ENCODE assay signal across 25 cellular contexts in the genomic region with DNA sequence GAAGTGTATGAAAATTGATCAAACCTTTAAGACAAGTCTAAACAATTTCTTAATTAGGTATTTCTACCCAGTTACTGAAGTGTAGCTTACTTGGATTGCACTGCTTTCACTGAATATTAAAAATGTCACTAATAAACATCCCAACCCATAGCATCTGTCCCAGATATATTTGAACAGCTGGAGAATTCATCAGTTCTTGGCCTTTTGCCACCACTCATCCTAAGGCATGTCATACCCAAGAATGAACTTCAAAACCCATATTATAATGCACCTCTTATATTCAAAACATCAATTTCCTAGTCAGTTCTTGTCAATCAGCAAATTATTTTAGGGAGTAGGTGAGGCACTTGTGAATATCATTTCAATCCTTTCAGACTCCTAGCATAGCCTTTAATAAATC.
DNase-seq lines count a peak whose midpoint lies in the region; ATAC-seq and TF ChIP-seq lines count a peak whose summit lies in the region.
"Had no signal": no experiment of that assay in that cellular context is flagged by ENCODE, and none has a peak within 500 bp of the region (broad histone marks: within the 10 kb centered on the region; RNA-seq: fewer than 3 reads in every experiment).

No MANE protein-coding gene starts in this region.

- no peak overlapping the region for H3K4me3 Mint-ChIP-seq in activated CD8-positive, alpha-beta memory T cell treated with anti-CD3 and anti-CD28 coated beads, Interleukin-2, amount 10 ng/mL, durations not matched to agents 7 days and 5 days
- H3K4me3 Mint-ChIP-seq: activated naive CD8-positive, alpha-beta T cell treated with anti-CD3 and anti-CD28 coated beads, Interleukin-2, amount 50 U/mL, for 24 hours; activated T-cell treated with anti-CD3 and anti-CD28 coated beads, Interleukin-2, amount 50 U/mL, for 4 hours; naive B cell had no signal

- H3K27ac ChIP-seq in SJCRH30 (peak overlapping the region; percentile 27; the same call in 1 of the 2 replicates), MM.1S (ENCODE audit: low read length) (no peak overlapping the region)
- H3K27ac ChIP-seq: BLaER1, HL-60, left lung, testis had no signal

- CTCF ChIA-PET in activated CD8-positive, alpha-beta memory T cell treated with anti-CD3 and anti-CD28 coated beads, Interleukin-2, amount 10 ng/mL, durations not matched to agents 7 days and 5 days (lab: Charles Lee) = no interaction called here

- H3K4me2 ChIP-seq in MM.1S (ENCODE audit: low read depth, low read length) = no peak overlapping the region
- H3K4me2 ChIP-seq: BLaER1 had no signal

- H3K4me1 ChIP-seq in SJCRH30 (peaks cover 22% of the 10 kb centered on the region), MM.1S (ENCODE audit: low read length) (no peaks in the 10 kb centered on the region)
- H3K4me1 ChIP-seq: BLaER1, left lung, testis had no signal

- H3K36me3 Mint-ChIP-seq in activated CD8-positive, alpha-beta memory T cell treated with anti-CD3 and anti-CD28 coated beads, Interleukin-2, amount 10 ng/mL, durations not matched to agents 7 days and 5 days = no peaks in the 10 kb centered on the region
- H3K36me3 Mint-ChIP-seq: naive B cell had no signal

- no peak overlapping the region for H3K27ac Mint-ChIP-seq in activated CD8-positive, alpha-beta memory T cell treated with anti-CD3 and anti-CD28 coated beads, Interleukin-2, amount 10 ng/mL, durations not matched to agents 7 days and 5 days
- H3K27ac Mint-ChIP-seq: activated naive CD8-positive, alpha-beta T cell treated with anti-CD3 and anti-CD28 coated beads, Interleukin-2, amount 50 U/mL, for 24 hours; naive B cell had no signal

- H3K9ac ChIP-seq in MM.1S (ENCODE audit: low read length) = no peak overlapping the region
- H3K9ac ChIP-seq: BLaER1 had no signal

- H3K79me2 ChIP-seq in MM.1S (ENCODE audit: low read length) = no peaks in the 10 kb centered on the region

- H3K9me3 ChIP-seq in SJCRH30 (replicated peaks) = no peaks in the 10 kb centered on the region
- no peaks in the 10 kb centered on the region for H3K9me3 ChIP-seq in MM.1S (replicated peaks; ENCODE audit: insufficient read depth, low read length)
- H3K9me3 ChIP-seq: BLaER1, Caco-2, left lung, testis had no signal

- no peak overlapping the region for H2AFZ ChIP-seq in MM.1S (ENCODE audit: low read length)

- DNase-seq in NCI-H748 (lab: John Stamatoyannopoulos, UW; ENCODE audit: unreplicated experiment) (peak; percentile 33), NCI-H748 treated with DMSO at 0.1 percent for 48 hours (lab: John Stamatoyannopoulos, UW) (no peak), NCI-H2029 treated with DMSO at 0.1 percent for 48 hours (lab: John Stamatoyannopoulos, UW) (peak; percentile 32), SJCRH30 (peak; percentile 72 to 87), putamen (ENCODE audit: low spot score) (peak; percentile 49), MM.1S (no peak)
- DNase-seq in activated CD8-positive, alpha-beta memory T cell treated with anti-CD3 and anti-CD28 coated beads, Interleukin-2, amount 10 ng/mL, durations not matched to agents 7 days and 5 days = no peak
- DNase-seq: activated CD4-positive, alpha-beta T cell treated with anti-CD3 and anti-CD28 coated beads for 1 hour; activated naive CD8-positive, alpha-beta T cell treated with anti-CD3 and anti-CD28 coated beads, Interleukin-2, amount 50 U/mL, for 24 hours; activated T-cell treated with anti-CD3 and anti-CD28 coated beads, Interleukin-2, amount 50 U/mL, for 4 hours; Caco-2; central memory CD4-positive, alpha-beta T cell; Kasumi-1; left lung; naive B cell; NCI-H2081 treated with DMSO at 0.1 percent for 48 hours; NCI-H82; nucleus accumbens; stimulated activated naive CD4-positive, alpha-beta T cell treated with Interleukin-2 at 50 U/mL for 16 hours; testis had no signal

- no peaks in the 10 kb centered on the region for H3K9me2 ChIP-seq in MM.1S (replicated peaks; ENCODE audit: insufficient read depth, low read length)

- H3K9me3 Mint-ChIP-seq in activated CD8-positive, alpha-beta memory T cell treated with anti-CD3 and anti-CD28 coated beads, Interleukin-2, amount 10 ng/mL, durations not matched to agents 7 days and 5 days (ENCODE audit: low read depth) = peaks cover 5% of the 10 kb centered on the region
- H3K9me3 Mint-ChIP-seq: activated naive CD8-positive, alpha-beta T cell treated with anti-CD3 and anti-CD28 coated beads, Interleukin-2, amount 50 U/mL, for 24 hours; naive B cell had no signal

- H3K27me3 ChIP-seq in SJCRH30 = no peaks in the 10 kb centered on the region
- H3K27me3 ChIP-seq in MM.1S (replicated peaks; ENCODE audit: insufficient read depth, low read length) = no peaks in the 10 kb centered on the region
- H3K27me3 ChIP-seq: BLaER1, left lung, testis had no signal

- no peak for TF ChIP-seq CTCF in MM.1S (IDR thresholded peaks at IDR 0.05; ENCODE audit: low read length)

- no peaks in the 10 kb centered on the region for H3K36me3 ChIP-seq in SJCRH30
- H3K36me3 ChIP-seq in MM.1S (replicated peaks; ENCODE audit: insufficient read depth, low read length) = no peaks in the 10 kb centered on the region
- H3K36me3 ChIP-seq: left lung had no signal

- H4K20me1 ChIP-seq in MM.1S (ENCODE audit: insufficient read depth, low read length) = no peaks in the 10 kb centered on the region
- H4K20me1 ChIP-seq: BLaER1 had no signal

- H3K4me1 Mint-ChIP-seq in activated CD8-positive, alpha-beta memory T cell treated with anti-CD3 and anti-CD28 coated beads, Interleukin-2, amount 10 ng/mL, durations not matched to agents 7 days and 5 days = no peaks in the 10 kb centered on the region
- H3K4me1 Mint-ChIP-seq: activated naive CD8-positive, alpha-beta T cell treated with anti-CD3 and anti-CD28 coated beads, Interleukin-2, amount 50 U/mL, for 24 hours; naive B cell had no signal

- no peak for ATAC-seq in HG02840 (IDR thresholded peaks at IDR 0.05; ENCODE audit: low FRiP score, unreplicated experiment)
- ATAC-seq in activated CD8-positive, alpha-beta memory T cell treated with anti-CD3 and anti-CD28 coated beads, Interleukin-2, amount 10 ng/mL, durations not matched to agents 7 days and 5 days = no peak
- ATAC-seq: activated naive CD8-positive, alpha-beta T cell treated with anti-CD3 and anti-CD28 coated beads, Interleukin-2, amount 50 U/mL, for 24 hours; activated T-cell treated with anti-CD3 and anti-CD28 coated beads, Interleukin-2, amount 50 U/mL, for 4 hours; GM12878; HepG2; left lung had no signal

- H3K4me3 ChIP-seq in SJCRH30 (no peak overlapping the region), MM.1S (ENCODE audit: low read length) (no peak overlapping the region)
- H3K4me3 ChIP-seq: BLaER1, GM12878, left lung, testis had no signal

- H3F3A ChIP-seq in MM.1S (ENCODE audit: insufficient read depth, low read length) = no peaks in the 10 kb centered on the region

- H3K27me3 Mint-ChIP-seq in activated CD8-positive, alpha-beta memory T cell treated with anti-CD3 and anti-CD28 coated beads, Interleukin-2, amount 10 ng/mL, durations not matched to agents 7 days and 5 days = no peaks in the 10 kb centered on the region
- H3K27me3 Mint-ChIP-seq: activated naive CD8-positive, alpha-beta T cell treated with anti-CD3 and anti-CD28 coated beads, Interleukin-2, amount 50 U/mL, for 24 hours; naive B cell had no signal

Comparison
In these comparisons a context has a peak if more than half of its experiments do, and no peak if none do; other contexts are left out.
1. DNase-seq: peak in NCI-H748 (single experiment), NCI-H2029 treated with DMSO at 0.1 percent for 48 hours (single experiment), SJCRH30 (2 of 2) and putamen (single experiment); none in NCI-H748 treated with DMSO at 0.1 percent for 48 hours (single experiment), activated CD8-positive, alpha-beta memory T cell treated with anti-CD3 and anti-CD28 coated beads, Interleukin-2, amount 10 ng/mL, durations not matched to agents 7 days and 5 days (single experiment) and MM.1S (single experiment).